ENCODE assay signal across 9 cellular contexts in the genomic region with DNA sequence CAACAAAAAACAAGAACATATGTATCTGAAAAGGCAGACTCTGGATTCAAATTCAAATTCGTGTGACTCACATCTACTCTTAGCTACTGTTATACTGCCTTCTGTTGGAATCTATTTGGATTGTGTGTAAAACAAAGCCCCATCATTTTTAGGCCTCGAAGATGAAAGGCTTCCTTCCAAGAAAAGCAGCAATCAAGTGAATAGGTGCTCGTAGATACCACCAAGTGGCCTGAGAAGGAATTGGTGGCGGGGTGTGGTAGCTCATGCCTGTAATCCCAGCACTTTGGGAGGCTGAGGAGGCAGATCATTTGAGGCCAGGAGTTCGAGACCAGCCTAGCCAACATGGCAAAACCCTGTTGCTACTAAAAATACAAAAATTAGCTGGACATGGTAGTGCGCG.
DNase-seq lines count a peak whose midpoint lies in the region; ATAC-seq, FAIRE-seq and TF ChIP-seq lines count a peak whose summit lies in the region.
"Had no signal": no experiment of that assay in that cellular context is flagged by ENCODE, and none has a peak within 500 bp of the region (broad histone marks: within the 10 kb centered on the region; RNA-seq: fewer than 3 reads in every experiment).

No MANE protein-coding gene starts in this region.

- no peak for ATAC-seq in HG02623 (IDR thresholded peaks at IDR 0.05; ENCODE audit: unreplicated experiment)
- no peak for ATAC-seq in GM19035 (IDR thresholded peaks at IDR 0.05; ENCODE audit: unreplicated experiment)

- H3K4me3 ChIP-seq in brain microvascular endothelial cell (ENCODE audit: low read depth, low read length), result no peak overlapping the region

- H3K36me3 ChIP-seq in brain microvascular endothelial cell (replicated peaks), result no peaks in the 10 kb centered on the region

- in situ Hi-C loops in brain microvascular endothelial cell (cut with HindIII; ENCODE audit: low pct_ligation_motif_present, low sequenced_read_pairs), result no loop called here

- no peak for FAIRE-seq in urothelium cell line (lab: Jason Lieb, UNC)

- peak; percentile 50 for DNase-seq in stimulated activated CD4-positive, alpha-beta T cell treated with anti-CD3 and anti-CD28 coated beads, Interleukin-15, amount 100 ng/mL, for 24 hours
- DNase-seq in stimulated activated CD4-positive, alpha-beta T cell treated with anti-CD3 and anti-CD28 coated beads, Interleukin-2, amount 100 ng/mL, for 48 hours, result no peak
- DNase-seq in NAMALWA (ENCODE audit: low spot score) (peak; percentile 36), brain microvascular endothelial cell (no peak), urothelium cell line (ENCODE audit: low spot score) (peak; percentile 15), putamen (ENCODE audit: low spot score) (no peak)
- DNase-seq: SHP77 had no signal

- no peaks in the 10 kb centered on the region for H3K27me3 ChIP-seq in brain microvascular endothelial cell (replicated peaks)

- TF ChIP-seq CTCF in brain microvascular endothelial cell (IDR thresholded peaks at IDR 0.05; ENCODE audit: low read depth, low read length, missing control alignments), result peak; percentile 49

- H3K27ac ChIP-seq in brain microvascular endothelial cell, result no peak overlapping the region

Comparison
In these comparisons a context has a peak if more than half of its experiments do, and no peak if none do; other contexts are left out.
1. DNase-seq: peak in stimulated activated CD4-positive, alpha-beta T cell treated with anti-CD3 and anti-CD28 coated beads, Interleukin-15, amount 100 ng/mL, for 24 hours (single experiment), NAMALWA (single experiment) and urothelium cell line (single experiment); none in stimulated activated CD4-positive, alpha-beta T cell treated with anti-CD3 and anti-CD28 coated beads, Interleukin-2, amount 100 ng/mL, for 48 hours (0 of 2), brain microvascular endothelial cell (single experiment) and putamen (single experiment).